In the genomic region with DNA sequence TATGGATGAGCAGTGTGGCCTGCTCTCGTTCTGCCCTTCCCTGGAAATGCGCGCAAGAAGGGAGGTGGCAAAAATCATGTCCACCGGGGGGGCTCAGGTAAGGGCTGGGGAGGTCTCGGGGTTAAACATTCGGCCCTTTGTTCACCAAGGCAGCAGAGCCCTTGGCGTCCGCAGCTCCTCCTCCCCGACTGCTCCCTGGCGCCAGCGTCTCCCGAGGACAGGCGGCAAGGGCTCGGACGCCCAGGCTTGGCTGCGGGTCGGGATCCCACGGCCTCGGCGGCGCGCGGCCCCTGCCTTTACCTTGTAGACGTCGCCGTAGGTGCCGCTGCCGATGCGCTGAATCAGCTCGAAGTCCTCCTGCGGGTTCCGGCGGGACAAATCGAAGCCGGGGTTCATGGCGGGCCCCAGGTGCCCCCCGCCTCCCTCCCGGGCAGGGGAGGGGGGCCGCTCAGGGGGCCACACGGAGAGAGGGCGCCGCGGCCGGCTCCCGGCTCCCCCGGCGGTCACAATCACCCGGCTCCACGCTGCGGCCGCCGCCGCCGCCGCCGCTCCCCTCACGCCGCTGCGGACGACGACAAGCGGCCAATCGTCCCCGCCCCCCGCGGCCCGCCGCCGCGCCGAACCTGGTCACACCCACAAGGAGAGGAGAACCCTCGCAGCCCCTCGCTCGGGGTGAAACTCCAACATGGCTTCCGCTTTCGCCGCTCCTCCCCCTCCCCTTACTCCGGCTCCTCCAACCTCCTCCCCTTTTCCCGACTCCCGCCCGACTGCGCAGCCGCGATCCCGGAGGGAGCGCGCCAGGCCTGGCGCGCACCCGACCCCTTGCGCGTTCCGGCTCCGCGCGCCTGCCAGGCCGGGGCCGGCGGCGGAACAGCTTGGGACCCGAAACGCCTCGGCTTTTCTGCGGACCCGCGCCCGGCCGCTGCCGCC, we compare ENCODE assay signal across 7 cellular contexts.
DNase-seq lines count a peak whose midpoint lies in the region; ATAC-seq and TF ChIP-seq lines count a peak whose summit lies in the region.

A gene (minus strand): TSS at position 694 of the 930 bp plus-strand sequence. CDS start 298 bp downstream, at position 396.

- ATAC-seq in GM18511 (IDR thresholded peaks at IDR 0.05; ENCODE audit: unreplicated experiment) (peak; percentile 75), HG02981 (IDR thresholded peaks at IDR 0.05; ENCODE audit: unreplicated experiment) (peak; percentile 69)

- H3K4me3 ChIP-seq in astrocyte of the spinal cord (ENCODE audit: low read depth, low read length): peak within 1 kb of the TSS; percentile 82
- peak within 1 kb of the TSS; percentile 92 for H3K4me3 ChIP-seq in retinal pigment epithelial cell (ENCODE audit: low read length)

- no peak for TF ChIP-seq CTCF in astrocyte of the spinal cord (IDR thresholded peaks at IDR 0.05; ENCODE audit: low read depth, low read length)
- TF ChIP-seq CTCF in retinal pigment epithelial cell (conservative IDR thresholded peaks at IDR 0.05; ENCODE audit: low read depth, low read length): no peak

- DNase-seq in NCI-H2029 treated with DMSO at 0.1 percent for 48 hours (lab: John Stamatoyannopoulos, UW) (peak; percentile 66), T1000 (lab: John Stamatoyannopoulos, UW) (peak; percentile 83), astrocyte of the spinal cord (ENCODE audit: low read depth, low spot score) (peak; percentile 95), hypothalamus (lab: John Stamatoyannopoulos, UW) (peak; percentile 66 to 94 (median 85)), retinal pigment epithelial cell (ENCODE audit: low read depth) (peak; percentile 81)

- in situ Hi-C loops in astrocyte of the spinal cord (cut with HindIII; ENCODE audit: low sequenced_read_pairs): no loop called here

Comparison
In these comparisons a context has a peak if more than half of its experiments do, and no peak if none do; other contexts are left out.
1. Peak in every context shown above with its lines: DNase-seq, ATAC-seq and H3K4me3 ChIP-seq.